20 cellular contexts compared by ENCODE assay signal in genomic region chr2:110773470-110773921, GRCh38. TPM values are rescaled to one million over a fixed set of nuclear protein-coding genes. Genes with fewer than 3 reads are reported as not detected.
DNase-seq lines count a peak whose midpoint lies in the region; ATAC-seq and TF ChIP-seq lines count a peak whose summit lies in the region.
"Had no signal": no experiment of that assay in that cellular context is flagged by ENCODE, and none has a peak within 500 bp of the region (broad histone marks: within the 10 kb centered on the region; RNA-seq: fewer than 3 reads in every experiment).

No MANE protein-coding gene starts in this region.

- no peak for TF ChIP-seq EP300 in stomach (IDR thresholded peaks at IDR 0.05)

- no peaks in the 10 kb centered on the region for H3K9me3 ChIP-seq in lower lobe of right lung
- no peaks in the 10 kb centered on the region for H3K9me3 ChIP-seq in stomach
- H3K9me3 ChIP-seq: ascending aorta, HAP-1, uterus had no signal

- 4 to 31% (median 24%) methylated on average over 4 to 6 of the region's 6 CpGs for WGBS in stomach, 5 donors

- H3K27me3 ChIP-seq in lower lobe of right lung (ENCODE audit: low read depth) (no peaks in the 10 kb centered on the region), stomach (no peaks in the 10 kb centered on the region)
- H3K27me3 ChIP-seq: ascending aorta, uterus had no signal

- no peaks in the 10 kb centered on the region for H3K9me3 Mint-ChIP-seq in natural killer cell
- H3K9me3 Mint-ChIP-seq: nephron progenitor cell; stimulated activated effector memory CD8-positive, alpha-beta T cell treated with anti-CD3 and anti-CD28 coated beads, Interleukin-12 subunit alpha, Interleukin-12 subunit beta, amount 100 ng/mL, for 72 hours; T-cell had no signal

- no peaks in the 10 kb centered on the region for H3K4me1 Mint-ChIP-seq in natural killer cell
- H3K4me1 Mint-ChIP-seq: stimulated activated effector memory CD8-positive, alpha-beta T cell treated with anti-CD3 and anti-CD28 coated beads, Interleukin-12 subunit alpha, Interleukin-12 subunit beta, amount 100 ng/mL, for 72 hours; T-cell had no signal

- H3K36me3 ChIP-seq in lower lobe of right lung: no peaks in the 10 kb centered on the region
- H3K36me3 ChIP-seq in stomach: no peaks in the 10 kb centered on the region
- H3K36me3 ChIP-seq: ascending aorta, HAP-1, uterus, WERI-Rb-1 had no signal

- H3K36me3 Mint-ChIP-seq in natural killer cell: no peaks in the 10 kb centered on the region
- H3K36me3 Mint-ChIP-seq: stimulated activated effector memory CD8-positive, alpha-beta T cell treated with anti-CD3 and anti-CD28 coated beads, Interleukin-12 subunit alpha, Interleukin-12 subunit beta, amount 100 ng/mL, for 72 hours; T-cell had no signal

- TF ChIP-seq POLR2A in stomach (IDR thresholded peaks at IDR 0.05): no peak

- H3K4me3 Mint-ChIP-seq in natural killer cell: no peak overlapping the region
- H3K4me3 Mint-ChIP-seq: nephron progenitor cell; stimulated activated effector memory CD8-positive, alpha-beta T cell treated with anti-CD3 and anti-CD28 coated beads, Interleukin-12 subunit alpha, Interleukin-12 subunit beta, amount 100 ng/mL, for 72 hours; T-cell had no signal

- H3K27me3 Mint-ChIP-seq in natural killer cell (ENCODE audit: low read depth in 2 of 2): peaks cover 15 to 19% of the 10 kb centered on the region in 2 donors

- H3K4me1 ChIP-seq in lower lobe of right lung: no peaks in the 10 kb centered on the region
- H3K4me1 ChIP-seq in stomach: peaks cover 18 to 35% (median 26%) of the 10 kb centered on the region in 4 donors
- H3K4me1 ChIP-seq: uterus had no signal

- H3K27ac ChIP-seq in lower lobe of right lung: no peak overlapping the region
- H3K27ac ChIP-seq in stomach: peak overlapping the region in 1 of 5 donors; percentile 32
- H3K27ac ChIP-seq: dorsolateral prefrontal cortex, uterus, WERI-Rb-1 had no signal

- no peak overlapping the region for H3K27ac Mint-ChIP-seq in natural killer cell
- H3K27ac Mint-ChIP-seq: stimulated activated effector memory CD8-positive, alpha-beta T cell treated with anti-CD3 and anti-CD28 coated beads, Interleukin-12 subunit alpha, Interleukin-12 subunit beta, amount 100 ng/mL, for 72 hours; T-cell had no signal

- intact Hi-C loops in lower lobe of right lung (cut with DNase I): no loop called here
- intact Hi-C loops in stomach (cut with DNase I; ENCODE audit: low total_unique reads): no loop called here
- intact Hi-C loops in natural killer cell (cut with micrococcal nuclease): no loop called here

- H3K4me3 ChIP-seq in fibroblast of the aortic adventitia (ENCODE audit: low read depth, low read length): no peak overlapping the region
- no peak overlapping the region for H3K4me3 ChIP-seq in lower lobe of right lung
- H3K4me3 ChIP-seq in stomach: no peak overlapping the region
- H3K4me3 ChIP-seq: ascending aorta, dorsolateral prefrontal cortex, HAP-1, uterus had no signal

- ATAC-seq in lower lobe of right lung: peak; percentile 34 to 41
- no peak for ATAC-seq in natural killer cell
- ATAC-seq in GM21786 (IDR thresholded peaks at IDR 0.05; ENCODE audit: unreplicated experiment): no peak
- ATAC-seq: stimulated activated effector memory CD8-positive, alpha-beta T cell treated with anti-CD3 and anti-CD28 coated beads, Interleukin-12 subunit alpha, Interleukin-12 subunit beta, amount 100 ng/mL, for 72 hours; T-cell had no signal

- no peak for TF ChIP-seq CTCF in fibroblast of the aortic adventitia (IDR thresholded peaks at IDR 0.05; ENCODE audit: insufficient read depth, low read length)
- no peak for TF ChIP-seq CTCF in lower lobe of right lung (IDR thresholded peaks at IDR 0.05)
- no peak for TF ChIP-seq CTCF in stomach (IDR thresholded peaks at IDR 0.05)
- TF ChIP-seq CTCF in natural killer cell (IDR thresholded peaks at IDR 0.05): no peak

- DNase-seq in NCI-H446 (lab: John Stamatoyannopoulos, UW) (peak; percentile 83 to 97), fibroblast of the aortic adventitia (ENCODE audit: low read depth) (peak; percentile 30), lower lobe of right lung (no peak), stomach (peak; percentile 78), SKM-1 (lab: John Stamatoyannopoulos, UW; ENCODE audit: unreplicated experiment) (no peak), natural killer cell (no peak), GF-D8 (lab: John Stamatoyannopoulos, UW) (no peak)
- DNase-seq: activated gamma-delta T cell, MV-4-11, NCI-H2171, nephron progenitor cell, RPMI8226, T-cell, WERI-Rb-1 had no signal

RNA-seq across cellular contexts. Expression of gene ACOXL, which starts 41.1 kb away (rescaled TPM):
- total RNA-seq in fibroblast of the aortic adventitia (ENCODE audit: low replicate concordance): not detected in 2 replicates
- 38.5 TPM for total RNA-seq in lower lobe of right lung
- total RNA-seq in stomach: 1 to 10 TPM in 1 of 5 donors, under 1 TPM in 2, not detected in 2; 0.45 to 1.3 (median 0.58) TPM
- polyA plus RNA-seq in stomach: under 1 TPM in 2 of 3 donors, not detected in 1; 0.10 to 0.25 TPM
- not detected for total RNA-seq in natural killer cell
- total RNA-seq: ascending aorta had no signal

Comparison
In these comparisons a context has a peak if more than half of its experiments do, and no peak if none do; other contexts are left out.
1. DNase-seq: peak in NCI-H446 (2 of 2), fibroblast of the aortic adventitia (single experiment) and stomach (single experiment); none in lower lobe of right lung (single experiment), SKM-1 (single experiment), natural killer cell (single experiment) and GF-D8 (single experiment).
2. ATAC-seq: peak in lower lobe of right lung (2 of 2); none in natural killer cell (0 of 3) and GM21786 (single experiment).
3. RNA of gene ACOXL, which starts 41.1 kb away (total RNA-seq): 38.5 TPM in lower lobe of right lung (single experiment); 0.45 to 1.3 TPM in stomach, not detected in natural killer cell and not detected in fibroblast of the aortic adventitia; every median in the first group is over 10 times any median in the second.